ENCODE assay signal across 26 cellular contexts in genomic region chr10:15436696-15437095, GRCh38.
A peak's percentile ranks its signal among the peaks of the same experiment; 100 is the strongest.
DNase-seq lines count a peak whose midpoint lies in the region; ATAC-seq, FAIRE-seq and TF ChIP-seq lines count a peak whose summit lies in the region.
"Had no signal": no experiment of that assay in that cellular context is flagged by ENCODE, and none has a peak within 500 bp of the region (broad histone marks: within the 10 kb centered on the region; RNA-seq: fewer than 3 reads in every experiment).

No MANE protein-coding gene starts in this region.

- H3K27ac ChIP-seq in RWPE1 (no peak overlapping the region), caudate nucleus (ENCODE audit: low read depth, low read length) (no peak overlapping the region)
- H3K27ac ChIP-seq: left lung, psoas muscle, suprapubic skin, VCaP had no signal

- TF ChIP-seq CTCF in RWPE1 (conservative IDR thresholded peaks at IDR 0.05; ENCODE audit: low read depth) (no peak), bronchial epithelial cell (IDR thresholded peaks at IDR 0.05; ENCODE audit: insufficient read depth, low read length, severe bottlenecking) (no peak), mesothelial cell of epicardium (IDR thresholded peaks at IDR 0.05; ENCODE audit: unreplicated experiment) (no peak)

- H3K27me3 ChIP-seq in bronchial epithelial cell (ENCODE audit: control insufficient read depth, insufficient read depth, low read length): no peaks in the 10 kb centered on the region
- H3K27me3 ChIP-seq: suprapubic skin had no signal

- DNase-seq in ELR (ENCODE audit: low read depth): peak; percentile 19
- DNase-seq in RWPE1 (ENCODE audit: low spot score): peak; percentile 29
- DNase-seq in bronchial epithelial cell (ENCODE audit: low read depth): peak; percentile 89
- DNase-seq in mesothelial cell of epicardium (ENCODE audit: low spot score in 2 of 2, unreplicated experiment in 2 of 2): no peak
- DNase-seq in SKM-1 treated with dmso at 0.1 percent for 144 hours (lab: John Stamatoyannopoulos, UW; ENCODE audit: unreplicated experiment): no peak
- no peak for DNase-seq in caudate nucleus (lab: John Stamatoyannopoulos, UW)
- DNase-seq: activated CD4-positive, alpha-beta T cell treated with anti-CD3 and anti-CD28 coated beads, Interleukin-2, amount 10 ng/mL, durations not matched to agents 24 days and 14 days; activated naive CD4-positive, alpha-beta T cell; activated T-cell treated with anti-CD3 and anti-CD28 coated beads, Interleukin-2, amount 50 U/mL, for 4 hours; amygdala; CD4-positive, alpha-beta T cell; central memory CD4-positive, alpha-beta T cell; dermis blood vessel endothelial cell; EL; left lung; naive B cell; NCI-H1436; nucleus accumbens; psoas muscle; stimulated activated CD4-positive, alpha-beta T cell treated with anti-CD3 and anti-CD28 coated beads, Interleukin-4, amount 100 ng/mL, for 4 hours; stimulated activated naive CD4-positive, alpha-beta T cell had no signal

- no peaks in the 10 kb centered on the region for H3K27me3 Mint-ChIP-seq in mesothelial cell of epicardium (ENCODE audit: low read depth)

- H3K4me3 Mint-ChIP-seq in mesothelial cell of epicardium: no peak overlapping the region
- H3K4me3 Mint-ChIP-seq: activated CD4-positive, alpha-beta T cell treated with anti-CD3 and anti-CD28 coated beads, Interleukin-2, amount 10 ng/mL, durations not matched to agents 24 days and 14 days; activated T-cell treated with anti-CD3 and anti-CD28 coated beads, Interleukin-2, amount 50 U/mL, for 4 hours; CD4-positive, alpha-beta T cell had no signal

- ATAC-seq in GM21360 (IDR thresholded peaks at IDR 0.05; ENCODE audit: unreplicated experiment): no peak
- no peak for ATAC-seq in HG03175 (IDR thresholded peaks at IDR 0.05; ENCODE audit: unreplicated experiment)
- ATAC-seq: activated T-cell treated with anti-CD3 and anti-CD28 coated beads, Interleukin-2, amount 50 U/mL, for 4 hours; left lung; psoas muscle; SK-N-SH treated with all-trans-retinoic acid at 6 μM for 48 hours had no signal

- H3K9me3 Mint-ChIP-seq in mesothelial cell of epicardium: no peaks in the 10 kb centered on the region
- H3K9me3 Mint-ChIP-seq: activated CD4-positive, alpha-beta T cell treated with anti-CD3 and anti-CD28 coated beads, Interleukin-2, amount 10 ng/mL, durations not matched to agents 24 days and 14 days; activated T-cell treated with anti-CD3 and anti-CD28 coated beads, Interleukin-2, amount 50 U/mL, for 4 hours; CD4-positive, alpha-beta T cell; naive B cell had no signal

- POLR2A ChIA-PET in RWPE1 (lab: Yijun Ruan, JAX; ENCODE audit: low non-redundant PET): no interaction called here

- no peaks in the 10 kb centered on the region for H3K36me3 ChIP-seq in bronchial epithelial cell (ENCODE audit: control insufficient read depth, insufficient read depth, low read length)
- H3K36me3 ChIP-seq: left lung, suprapubic skin had no signal

- H3K36me3 Mint-ChIP-seq in mesothelial cell of epicardium: no peaks in the 10 kb centered on the region
- H3K36me3 Mint-ChIP-seq: naive B cell had no signal

- peak overlapping the region; percentile 30 for H3K27ac Mint-ChIP-seq in mesothelial cell of epicardium
- H3K27ac Mint-ChIP-seq: activated CD4-positive, alpha-beta T cell treated with anti-CD3 and anti-CD28 coated beads, Interleukin-2, amount 10 ng/mL, durations not matched to agents 24 days and 14 days; CD4-positive, alpha-beta T cell; naive B cell had no signal

- H3K4me1 Mint-ChIP-seq in mesothelial cell of epicardium: peaks cover 19% of the 10 kb centered on the region

- CTCF ChIA-PET in RWPE1 (lab: Yijun Ruan, JAX): no interaction called here

- H3K4me3 ChIP-seq in bronchial epithelial cell (ENCODE audit: low read depth, low read length): no peak overlapping the region
- H3K4me3 ChIP-seq: left lung, psoas muscle, suprapubic skin had no signal

- FAIRE-seq in bronchial epithelial cell (lab: Jason Lieb, UNC): no peak

Comparison
In these comparisons a context has a peak if more than half of its experiments do, and no peak if none do; other contexts are left out.
1. DNase-seq: peak in ELR (single experiment), RWPE1 (single experiment) and bronchial epithelial cell (single experiment); none in mesothelial cell of epicardium (0 of 2), SKM-1 treated with dmso at 0.1 percent for 144 hours (single experiment) and caudate nucleus (0 of 61).